1 cellular context compared by ENCODE assay signal in genomic region chr1:25996966-25997758, GRCh38.
TF ChIP-seq lines count a peak whose summit lies in the region.

No MANE protein-coding gene starts in this region.

TF ChIP-seq in endothelial cell of umbilical vein, 7 proteins besides CTCF, POLR2A, EP300 and RAD21:
- TF ChIP-seq GATA2 (IDR thresholded peaks at IDR 0.05; ENCODE audit: insufficient read depth, insufficient read length, low read depth, low read length) (peak; percentile 78), JUN (IDR thresholded peaks at IDR 0.05; ENCODE audit: borderline replicate concordance, insufficient read depth, insufficient read length, low read depth) (no peak)
